13 cellular contexts compared by ENCODE assay signal in the genomic region with DNA sequence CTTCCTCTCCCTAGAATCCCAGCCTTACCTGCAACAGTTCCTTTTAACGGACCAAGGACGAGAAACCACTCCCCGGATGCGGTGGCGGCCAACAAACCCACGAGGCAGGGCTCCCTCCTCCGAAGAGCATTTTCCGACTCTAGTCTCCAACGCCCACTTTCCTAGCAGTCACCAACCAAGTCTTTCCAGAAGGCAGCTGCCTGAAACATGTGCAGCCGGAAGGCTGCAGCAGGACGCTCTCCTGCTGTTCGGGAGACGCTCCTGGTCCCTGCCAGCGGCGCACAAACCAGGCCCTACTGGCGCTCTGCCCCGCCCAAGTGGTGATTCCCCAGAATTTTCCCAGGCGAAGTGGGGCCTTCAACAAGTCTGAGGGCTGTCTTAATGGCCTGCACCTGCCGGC. TPM values are rescaled to one million over a fixed set of nuclear protein-coding genes. Genes with fewer than 3 reads are reported as not detected.
DNase-seq lines count a peak whose midpoint lies in the region; ATAC-seq and TF ChIP-seq lines count a peak whose summit lies in the region.
"Had no signal": no experiment of that assay in that cellular context is flagged by ENCODE, and none has a peak within 500 bp of the region (broad histone marks: within the 10 kb centered on the region; RNA-seq: fewer than 3 reads in every experiment).

No MANE protein-coding gene starts in this region.

- H3K4me3 ChIP-seq in adrenal gland = no peak overlapping the region

- 30 to 35% (median 34%) methylated on average over 6 to 19 of the region's 19 CpGs for WGBS in adrenal gland, 4 donors

- H3K27ac ChIP-seq in adrenal gland = no peak overlapping the region
- no peak overlapping the region for H3K27ac ChIP-seq in CD4-positive, alpha-beta T cell (ENCODE audit: low read depth, low read length)

- no peak overlapping the region for H3K4me3 Mint-ChIP-seq in CD4-positive, alpha-beta T cell
- H3K4me3 Mint-ChIP-seq: memory B cell had no signal

- DNase-seq in GM04504 (ENCODE audit: low read depth) (peak; percentile 12), adrenal gland (peak in 5 of 7 donors; percentile 5 to 22 (median 18)), left cardiac atrium (peak; percentile 28), retina (peak; percentile 4), UCSD-AML1 (lab: John Stamatoyannopoulos, UW; ENCODE audit: unreplicated experiment) (no peak), HT-29 (ENCODE audit: low spot score) (no peak)
- DNase-seq in CD4-positive, alpha-beta T cell = no peak
- DNase-seq: caudate nucleus, HCEC 1CT, NCI-H2029 treated with DMSO at 0.1 percent for 48 hours, OCI-M1 had no signal

- H3K27me3 Mint-ChIP-seq in CD4-positive, alpha-beta T cell = no peaks in the 10 kb centered on the region
- H3K27me3 Mint-ChIP-seq: memory B cell had no signal

- no peaks in the 10 kb centered on the region for H3K27me3 ChIP-seq in adrenal gland
- no peaks in the 10 kb centered on the region for H3K27me3 ChIP-seq in CD4-positive, alpha-beta T cell (ENCODE audit: control insufficient read depth, insufficient read depth, low read length)

- POLR2A ChIA-PET in CD4-positive, alpha-beta T cell (lab: Charles Lee) = no interaction called here

- H3K4me1 ChIP-seq in adrenal gland (replicated peaks in 1 of 2) = no peaks in the 10 kb centered on the region

- peak; percentile 38 to 79 for ATAC-seq in left cardiac atrium
- ATAC-seq in CD4-positive, alpha-beta T cell (ENCODE audit: poor library complexity) = no peak
- no peak for ATAC-seq in HG03469 (IDR thresholded peaks at IDR 0.05; ENCODE audit: unreplicated experiment)

- TF ChIP-seq POLR2A in adrenal gland (IDR thresholded peaks at IDR 0.05) = no peak

- intact Hi-C loops in adrenal gland (cut with DNase I) (no loop called here), left cardiac atrium (cut with DNase I) (no loop called here)
- intact Hi-C loops in CD4-positive, alpha-beta T cell (cut with DNase I, micrococcal nuclease) = no loop called here

- H3K36me3 ChIP-seq in adrenal gland (replicated peaks in 1 of 2) = no peaks in the 10 kb centered on the region

- H3K9me3 Mint-ChIP-seq in CD4-positive, alpha-beta T cell = no peaks in the 10 kb centered on the region

- H3K27ac Mint-ChIP-seq in CD4-positive, alpha-beta T cell = no peak overlapping the region
- H3K27ac Mint-ChIP-seq: memory B cell had no signal

- H3K9me3 ChIP-seq in adrenal gland (replicated peaks in 1 of 3) = no peaks in the 10 kb centered on the region
- no peaks in the 10 kb centered on the region for H3K9me3 ChIP-seq in CD4-positive, alpha-beta T cell (ENCODE audit: control insufficient read depth, low read length)

- H3K4me1 Mint-ChIP-seq in CD4-positive, alpha-beta T cell (ENCODE audit: low read depth) = peaks cover 5% of the 10 kb centered on the region
- H3K4me1 Mint-ChIP-seq: memory B cell had no signal

- H3K36me3 Mint-ChIP-seq in CD4-positive, alpha-beta T cell (ENCODE audit: low read depth) = peaks cover 27% of the 10 kb centered on the region

- CTCF ChIA-PET in CD4-positive, alpha-beta T cell (lab: Charles Lee) = no interaction called here

- TF ChIP-seq CTCF in adrenal gland (IDR thresholded peaks at IDR 0.05) = no peak
- no peak for TF ChIP-seq CTCF in CD4-positive, alpha-beta T cell (IDR thresholded peaks at IDR 0.05)

RNA-seq across cellular contexts. Expression of gene ADAM20, which starts 21.1 kb away (rescaled TPM):
- total RNA-seq in adrenal gland = 1 to 10 TPM in 2 of 8 donors, under 1 TPM in 5, not detected in 1; 0.14 to 2.1 (median 0.52) TPM
- polyA plus RNA-seq in adrenal gland = under 1 TPM in 2 of 3 donors, not detected in 1; 0.24 TPM
- under 1 TPM; 0.53 to 0.60 TPM for total RNA-seq in left cardiac atrium
- under 1 TPM; 0.14 to 0.22 TPM for total RNA-seq in CD4-positive, alpha-beta T cell
- total RNA-seq in HT-29 (2014; rRNA removed; shearing (Covaris generic)) = 0.51 TPM in 1 of 2 replicates, not detected in the other

RNA-seq across cellular contexts. Expression of gene MED6, which starts 44.6 kb away (rescaled TPM):
- 10 to 100 TPM in 7 of 8 donors, 1 to 10 TPM in 1; 6.9 to 37.9 (median 30.9) TPM for total RNA-seq in adrenal gland
- polyA plus RNA-seq in adrenal gland = 10 to 100 TPM in 2 of 3 donors, 1 to 10 TPM in 1; 9.9 to 38.1 (median 11.7) TPM
- 10 to 100 TPM; 16.7 to 20.6 TPM for total RNA-seq in left cardiac atrium
- 10 to 100 TPM; 90.2 to 97.2 TPM for total RNA-seq in CD4-positive, alpha-beta T cell
- 10.8 and 13.8 TPM in 2 replicates for total RNA-seq in HT-29 (2014; rRNA removed; shearing (Covaris generic))

Comparison
In these comparisons a context has a peak if more than half of its experiments do, and no peak if none do; other contexts are left out.
1. DNase-seq: peak in GM04504 (single experiment), adrenal gland (5 of 7), left cardiac atrium (single experiment) and retina (single experiment); none in CD4-positive, alpha-beta T cell (0 of 10), UCSD-AML1 (single experiment) and HT-29 (single experiment).
2. ATAC-seq: peak in left cardiac atrium (2 of 2); none in CD4-positive, alpha-beta T cell (single experiment) and HG03469 (single experiment).